1 cellular context compared by ENCODE assay signal in the genomic region with DNA sequence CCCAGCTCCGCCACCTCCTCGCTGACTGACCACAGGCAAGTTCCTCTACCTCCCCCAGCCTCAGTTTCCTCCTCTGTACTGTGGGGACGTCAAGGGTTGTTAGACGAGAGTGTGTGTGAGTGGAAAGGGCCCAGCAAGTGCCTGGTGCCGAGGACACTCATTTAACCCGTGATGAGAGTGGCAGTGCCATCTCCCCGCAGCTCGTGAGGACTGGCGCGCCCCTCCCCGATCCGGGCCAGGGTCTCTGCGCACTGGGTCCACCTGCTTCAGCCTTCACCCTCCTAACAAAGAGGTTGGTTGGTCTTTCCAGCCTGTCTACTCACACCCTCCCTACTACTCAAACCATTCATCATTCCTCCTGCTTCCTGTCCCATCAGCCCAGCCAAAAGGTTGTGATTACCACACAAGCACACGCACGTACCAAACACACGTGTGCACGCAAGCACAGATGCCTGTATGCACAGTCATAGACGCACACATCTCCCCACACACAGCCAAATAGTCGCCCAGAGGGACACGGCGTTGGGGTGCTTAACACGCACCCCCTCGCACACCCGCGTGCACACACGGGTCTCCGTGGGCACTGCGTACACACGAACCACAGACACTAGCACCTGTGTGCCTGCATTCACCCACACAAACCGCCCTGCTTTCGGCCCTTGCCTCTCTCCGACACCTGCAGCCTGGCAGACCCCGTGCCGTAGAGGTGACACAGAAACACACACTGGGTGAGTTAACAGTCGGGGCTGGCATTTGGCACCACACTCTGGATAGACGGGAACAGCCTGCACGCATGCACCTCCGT.
TF ChIP-seq lines count a peak whose summit lies in the region.

No MANE protein-coding gene starts in this region.

TF ChIP-seq in GM23338, 12 proteins besides CTCF, POLR2A, EP300 and RAD21 (continued from another document):
- TF ChIP-seq, protein P1, sequence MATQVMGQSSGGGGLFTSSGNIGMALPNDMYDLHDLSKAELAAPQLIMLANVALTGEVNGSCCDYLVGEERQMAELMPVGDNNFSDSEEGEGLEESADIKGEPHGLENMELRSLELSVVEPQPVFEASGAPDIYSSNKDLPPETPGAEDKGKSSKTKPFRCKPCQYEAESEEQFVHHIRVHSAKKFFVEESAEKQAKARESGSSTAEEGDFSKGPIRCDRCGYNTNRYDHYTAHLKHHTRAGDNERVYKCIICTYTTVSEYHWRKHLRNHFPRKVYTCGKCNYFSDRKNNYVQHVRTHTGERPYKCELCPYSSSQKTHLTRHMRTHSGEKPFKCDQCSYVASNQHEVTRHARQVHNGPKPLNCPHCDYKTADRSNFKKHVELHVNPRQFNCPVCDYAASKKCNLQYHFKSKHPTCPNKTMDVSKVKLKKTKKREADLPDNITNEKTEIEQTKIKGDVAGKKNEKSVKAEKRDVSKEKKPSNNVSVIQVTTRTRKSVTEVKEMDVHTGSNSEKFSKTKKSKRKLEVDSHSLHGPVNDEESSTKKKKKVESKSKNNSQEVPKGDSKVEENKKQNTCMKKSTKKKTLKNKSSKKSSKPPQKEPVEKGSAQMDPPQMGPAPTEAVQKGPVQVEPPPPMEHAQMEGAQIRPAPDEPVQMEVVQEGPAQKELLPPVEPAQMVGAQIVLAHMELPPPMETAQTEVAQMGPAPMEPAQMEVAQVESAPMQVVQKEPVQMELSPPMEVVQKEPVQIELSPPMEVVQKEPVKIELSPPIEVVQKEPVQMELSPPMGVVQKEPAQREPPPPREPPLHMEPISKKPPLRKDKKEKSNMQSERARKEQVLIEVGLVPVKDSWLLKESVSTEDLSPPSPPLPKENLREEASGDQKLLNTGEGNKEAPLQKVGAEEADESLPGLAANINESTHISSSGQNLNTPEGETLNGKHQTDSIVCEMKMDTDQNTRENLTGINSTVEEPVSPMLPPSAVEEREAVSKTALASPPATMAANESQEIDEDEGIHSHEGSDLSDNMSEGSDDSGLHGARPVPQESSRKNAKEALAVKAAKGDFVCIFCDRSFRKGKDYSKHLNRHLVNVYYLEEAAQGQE (IDR thresholded peaks at IDR 0.05; ENCODE audit: unreplicated experiment) = no peak
- TF ChIP-seq ZNF331 (CRISPR knock-in tag; IDR thresholded peaks at IDR 0.05; ENCODE audit: low read depth) = no peak
- TF ChIP-seq EZH2 (IDR thresholded peaks at IDR 0.05; ENCODE audit: low read depth, unreplicated experiment) = no peak
- TF ChIP-seq POLR2AphosphoS5 (IDR thresholded peaks at IDR 0.05; ENCODE audit: low read depth) = no peak
- no peak for TF ChIP-seq NANOG (IDR thresholded peaks at IDR 0.05; ENCODE audit: borderline replicate concordance)
TF ChIP-seq in GM23338: peak in this region for 0.
